19 cellular contexts compared by ENCODE assay signal in the genomic region with DNA sequence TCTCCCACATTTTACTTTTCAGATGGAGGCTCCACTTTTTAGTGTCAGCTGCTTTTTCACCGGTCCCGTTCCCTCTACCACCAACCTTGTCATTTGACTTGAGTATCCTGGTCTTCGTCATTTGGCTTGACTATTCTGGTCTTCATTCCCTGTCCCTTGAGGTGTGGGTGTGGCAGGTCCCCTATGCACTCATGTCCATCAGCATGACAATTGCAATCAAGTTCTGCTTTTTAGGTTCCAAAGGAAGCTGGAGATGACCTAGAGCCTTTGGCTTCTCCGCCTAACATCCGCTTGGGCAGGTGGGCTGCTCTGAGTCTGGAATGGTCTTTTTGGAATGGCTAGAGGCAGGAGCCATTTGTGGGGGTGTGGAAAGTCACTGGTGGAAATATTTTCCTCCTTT.
DNase-seq lines count a peak whose midpoint lies in the region; ATAC-seq and TF ChIP-seq lines count a peak whose summit lies in the region.
"Had no signal": no experiment of that assay in that cellular context is flagged by ENCODE, and none has a peak within 500 bp of the region (broad histone marks: within the 10 kb centered on the region; RNA-seq: fewer than 3 reads in every experiment).

No MANE protein-coding gene starts in this region.

- H3K9me2 ChIP-seq in Loucy (replicated peaks; ENCODE audit: low read depth, low read length), result no peaks in the 10 kb centered on the region

- peaks cover 25% of the 10 kb centered on the region for H3K79me2 ChIP-seq in Loucy (ENCODE audit: insufficient read depth, low read length)

- H3K4me3 ChIP-seq in Loucy (ENCODE audit: low read length, poor library complexity, severe bottlenecking), result peak overlapping the region; percentile 80
- H3K4me3 ChIP-seq: colonic mucosa, mucosa of descending colon, thoracic aorta had no signal

- DNase-seq in activated naive CD4-positive, alpha-beta T cell treated with anti-CD3 and anti-CD28 coated beads, Interleukin-2, amount 10 ng/mL, durations not matched to agents 7 days and 5 days, result no peak
- DNase-seq in activated naive CD4-positive, alpha-beta T cell treated with anti-CD3 and anti-CD28 coated beads, Interleukin-2, amount 50 U/mL, for 16 hours, result no peak
- DNase-seq in activated T-helper 2 cell treated with anti-CD3 and anti-CD28 coated beads, Interferon-gamma antibody, Interleukin-2, Interleukin-4, amounts not matched to agents 10 μg/mL and 5 μg/mL and 100 μg/mL, durations not matched to agents 14 hours and 24 hours and 36 hours (ENCODE audit: low spot score), result no peak
- no peak for DNase-seq in stimulated activated effector memory CD8-positive, alpha-beta T cell treated with anti-CD3 and anti-CD28 coated beads, Interleukin-12 subunit alpha, Interleukin-12 subunit beta, amount 100 ng/mL, for 72 hours (ENCODE audit: low spot score in 2 of 2)
- DNase-seq in NCI-H774 (lab: John Stamatoyannopoulos, UW) (no peak), middle frontal gyrus (ENCODE audit: extremely low spot score, low spot score) (no peak), NCI-H446 treated with DMSO at 0.1 percent for 48 hours (lab: John Stamatoyannopoulos, UW) (no peak)
- DNase-seq: brain microvascular endothelial cell, COR-L47, head of caudate nucleus, Karpas-422, left ventricle myocardium superior, NCI-H1092, NCI-H2081, NCI-H510A had no signal

- CTCF ChIA-PET in activated naive CD4-positive, alpha-beta T cell treated with anti-CD3 and anti-CD28 coated beads, Interleukin-2, amount 10 ng/mL, durations not matched to agents 7 days and 5 days (lab: Charles Lee), result interaction anchor here (1.9 kb wide), 2 partner anchors 12 to 124 kb away, joined by 5 to 10 read pairs; no protein-coding TSS in a partner anchor

- peaks cover 86% of the 10 kb centered on the region for H3K4me1 ChIP-seq in Loucy (ENCODE audit: insufficient read depth, low read length, poor library complexity, severe bottlenecking)
- H3K4me1 ChIP-seq: colonic mucosa had no signal

- peak overlapping the region; percentile 99 for H3K9ac ChIP-seq in Loucy (ENCODE audit: low read depth, low read length, poor library complexity, severe bottlenecking)

- intact Hi-C loops in activated T-helper 2 cell treated with anti-CD3 and anti-CD28 coated beads, Interferon-gamma antibody, Interleukin-2, Interleukin-4, amounts not matched to agents 10 μg/mL and 5 μg/mL and 100 μg/mL, durations not matched to agents 14 hours and 24 hours and 36 hours (cut with micrococcal nuclease), result loop anchor here (5.0 kb wide), 1 partner anchor 116 kb away; a partner anchor contains a TSS

- no peaks in the 10 kb centered on the region for H3K36me3 ChIP-seq in Loucy (ENCODE audit: insufficient read depth, low read length)
- H3K36me3 ChIP-seq: brain microvascular endothelial cell, colonic mucosa, thoracic aorta had no signal

- H3K27me3 Mint-ChIP-seq in activated naive CD4-positive, alpha-beta T cell treated with anti-CD3 and anti-CD28 coated beads, Interleukin-2, amount 10 ng/mL, durations not matched to agents 7 days and 5 days, result peaks cover 7% of the 10 kb centered on the region
- no peaks in the 10 kb centered on the region for H3K27me3 Mint-ChIP-seq in activated T-helper 2 cell treated with anti-CD3 and anti-CD28 coated beads, Interferon-gamma antibody, Interleukin-2, Interleukin-4, amounts not matched to agents 10 μg/mL and 5 μg/mL and 100 μg/mL, durations not matched to agents 14 hours and 24 hours and 36 hours (ENCODE audit: low read depth)

- peak overlapping the region; percentile 92 for H3K4me2 ChIP-seq in Loucy (ENCODE audit: low read depth, low read length, poor library complexity, severe bottlenecking)

- peaks cover 4% of the 10 kb centered on the region for H3K36me3 Mint-ChIP-seq in activated naive CD4-positive, alpha-beta T cell treated with anti-CD3 and anti-CD28 coated beads, Interleukin-2, amount 10 ng/mL, durations not matched to agents 7 days and 5 days
- no peaks in the 10 kb centered on the region for H3K36me3 Mint-ChIP-seq in activated T-helper 2 cell treated with anti-CD3 and anti-CD28 coated beads, Interferon-gamma antibody, Interleukin-2, Interleukin-4, amounts not matched to agents 10 μg/mL and 5 μg/mL and 100 μg/mL, durations not matched to agents 14 hours and 24 hours and 36 hours (ENCODE audit: low read depth)
- peaks cover 9% of the 10 kb centered on the region for H3K36me3 Mint-ChIP-seq in stimulated activated effector memory CD8-positive, alpha-beta T cell treated with anti-CD3 and anti-CD28 coated beads, Interleukin-12 subunit alpha, Interleukin-12 subunit beta, amount 100 ng/mL, for 72 hours

- H2AFZ ChIP-seq in Loucy (ENCODE audit: low read length), result no peak overlapping the region

- H3K4me3 Mint-ChIP-seq in activated naive CD4-positive, alpha-beta T cell treated with anti-CD3 and anti-CD28 coated beads, Interleukin-2, amount 10 ng/mL, durations not matched to agents 7 days and 5 days, result peak overlapping the region; percentile 63
- H3K4me3 Mint-ChIP-seq in activated T-helper 2 cell treated with anti-CD3 and anti-CD28 coated beads, Interferon-gamma antibody, Interleukin-2, Interleukin-4, amounts not matched to agents 10 μg/mL and 5 μg/mL and 100 μg/mL, durations not matched to agents 14 hours and 24 hours and 36 hours (ENCODE audit: low read depth), result peak overlapping the region; percentile 22
- peak overlapping the region; percentile 59 for H3K4me3 Mint-ChIP-seq in stimulated activated effector memory CD8-positive, alpha-beta T cell treated with anti-CD3 and anti-CD28 coated beads, Interleukin-12 subunit alpha, Interleukin-12 subunit beta, amount 100 ng/mL, for 72 hours

- no peaks in the 10 kb centered on the region for H3K9me3 ChIP-seq in Loucy (ENCODE audit: insufficient read depth, low read depth, low read length)
- H3K9me3 ChIP-seq: colonic mucosa, mucosa of descending colon, thoracic aorta had no signal

- peaks cover 79% of the 10 kb centered on the region for H3K4me1 Mint-ChIP-seq in activated naive CD4-positive, alpha-beta T cell treated with anti-CD3 and anti-CD28 coated beads, Interleukin-2, amount 10 ng/mL, durations not matched to agents 7 days and 5 days
- H3K4me1 Mint-ChIP-seq in activated T-helper 2 cell treated with anti-CD3 and anti-CD28 coated beads, Interferon-gamma antibody, Interleukin-2, Interleukin-4, amounts not matched to agents 10 μg/mL and 5 μg/mL and 100 μg/mL, durations not matched to agents 14 hours and 24 hours and 36 hours (ENCODE audit: low read depth), result peaks cover 45% of the 10 kb centered on the region
- peaks cover 80% of the 10 kb centered on the region for H3K4me1 Mint-ChIP-seq in stimulated activated effector memory CD8-positive, alpha-beta T cell treated with anti-CD3 and anti-CD28 coated beads, Interleukin-12 subunit alpha, Interleukin-12 subunit beta, amount 100 ng/mL, for 72 hours

- no peaks in the 10 kb centered on the region for H3K27me3 ChIP-seq in Loucy (ENCODE audit: insufficient read depth, low read length, poor library complexity, severe bottlenecking)
- H3K27me3 ChIP-seq: colonic mucosa had no signal

- H3K27ac Mint-ChIP-seq in activated naive CD4-positive, alpha-beta T cell treated with anti-CD3 and anti-CD28 coated beads, Interleukin-2, amount 10 ng/mL, durations not matched to agents 7 days and 5 days, result peak overlapping the region; percentile 98
- H3K27ac Mint-ChIP-seq in activated T-helper 2 cell treated with anti-CD3 and anti-CD28 coated beads, Interferon-gamma antibody, Interleukin-2, Interleukin-4, amounts not matched to agents 10 μg/mL and 5 μg/mL and 100 μg/mL, durations not matched to agents 14 hours and 24 hours and 36 hours, result peak overlapping the region; percentile 23
- H3K27ac Mint-ChIP-seq in stimulated activated effector memory CD8-positive, alpha-beta T cell treated with anti-CD3 and anti-CD28 coated beads, Interleukin-12 subunit alpha, Interleukin-12 subunit beta, amount 100 ng/mL, for 72 hours, result peak overlapping the region; percentile 87

- no peaks in the 10 kb centered on the region for H4K20me1 ChIP-seq in Loucy (ENCODE audit: insufficient read depth, low read length, poor library complexity, severe bottlenecking)

- H3K9me3 Mint-ChIP-seq in activated naive CD4-positive, alpha-beta T cell treated with anti-CD3 and anti-CD28 coated beads, Interleukin-2, amount 10 ng/mL, durations not matched to agents 7 days and 5 days, result no peaks in the 10 kb centered on the region
- no peaks in the 10 kb centered on the region for H3K9me3 Mint-ChIP-seq in activated T-helper 2 cell treated with anti-CD3 and anti-CD28 coated beads, Interferon-gamma antibody, Interleukin-2, Interleukin-4, amounts not matched to agents 10 μg/mL and 5 μg/mL and 100 μg/mL, durations not matched to agents 14 hours and 24 hours and 36 hours
- H3K9me3 Mint-ChIP-seq in stimulated activated effector memory CD8-positive, alpha-beta T cell treated with anti-CD3 and anti-CD28 coated beads, Interleukin-12 subunit alpha, Interleukin-12 subunit beta, amount 100 ng/mL, for 72 hours, result no peaks in the 10 kb centered on the region

- peaks cover 33% of the 10 kb centered on the region for H3F3A ChIP-seq in Loucy (ENCODE audit: low read depth)

- no peak for TF ChIP-seq CTCF in Loucy (conservative IDR thresholded peaks at IDR 0.05; ENCODE audit: low read length)

- ATAC-seq in stimulated activated effector memory CD8-positive, alpha-beta T cell treated with anti-CD3 and anti-CD28 coated beads, Interleukin-12 subunit alpha, Interleukin-12 subunit beta, amount 100 ng/mL, for 72 hours, result no peak

Comparison
In these comparisons a context has a peak if more than half of its experiments do, and no peak if none do; other contexts are left out.
1. H3K27ac Mint-ChIP-seq: peak in every context shown above with its lines; median percentile 98 in activated naive CD4-positive, alpha-beta T cell treated with anti-CD3 and anti-CD28 coated beads, Interleukin-2, amount 10 ng/mL, durations not matched to agents 7 days and 5 days; 87 in stimulated activated effector memory CD8-positive, alpha-beta T cell treated with anti-CD3 and anti-CD28 coated beads, Interleukin-12 subunit alpha, Interleukin-12 subunit beta, amount 100 ng/mL, for 72 hours; 23 in activated T-helper 2 cell treated with anti-CD3 and anti-CD28 coated beads, Interferon-gamma antibody, Interleukin-2, Interleukin-4, amounts not matched to agents 10 μg/mL and 5 μg/mL and 100 μg/mL, durations not matched to agents 14 hours and 24 hours and 36 hours.